ENCODE assay signal across 27 cellular contexts in genomic region chr15:56967336-56967735, GRCh38.
"Had no signal": no experiment of that assay in that cellular context is flagged by ENCODE, and none has a peak within 500 bp of the region (broad histone marks: within the 10 kb centered on the region; RNA-seq: fewer than 3 reads in every experiment).

No MANE protein-coding gene starts in this region.

- H3K36me3 Mint-ChIP-seq: immature natural killer cell; naive thymus-derived CD8-positive, alpha-beta T cell had no signal

- H3K4me3 ChIP-seq: esophagus squamous epithelium, lower lobe of right lung, ovary, right atrium auricular region, smooth muscle cell, suprapubic skin, transverse colon, vagina had no signal

- H3K9me3 ChIP-seq: esophagus squamous epithelium, lower lobe of right lung, ovary, right atrium auricular region, suprapubic skin, transverse colon, vagina had no signal

- DNase-seq: cortex of kidney; effector memory CD8-positive, alpha-beta T cell; erythroblast; esophagus squamous epithelium; foreskin melanocyte; hypothalamus; immature natural killer cell; islet precursor cell; kidney glomerular epithelial cell; left colon; left ventricle myocardium superior; lower lobe of right lung; naive thymus-derived CD8-positive, alpha-beta T cell; occipital lobe; ovary; stimulated activated CD4-positive, alpha-beta T cell treated with anti-CD3 and anti-CD28 coated beads, Interleukin-12 subunit alpha, Interleukin-12 subunit beta, amount 100 ng/mL, for 4 hours; stimulated activated CD4-positive, alpha-beta T cell treated with anti-CD3 and anti-CD28 coated beads, Interleukin-1b, Interleukin-23, amount 100 ng/mL, for 48 hours; stimulated activated CD4-positive, alpha-beta T cell treated with anti-CD3 and anti-CD28 coated beads, Interleukin-4, amount 100 ng/mL, for 1 hour; stimulated activated CD8-positive, alpha-beta memory T cell treated with anti-CD3 and anti-CD28 coated beads, Interleukin-4, amount 100 ng/mL, for 48 hours; stimulated activated naive CD4-positive, alpha-beta T cell; stimulated activated naive CD8-positive, alpha-beta T cell treated with anti-CD3 and anti-CD28 coated beads, Interleukin-15, amount 100 ng/mL, for 72 hours; transverse colon had no signal

- H3K36me3 ChIP-seq: esophagus squamous epithelium, lower lobe of right lung, ovary, right atrium auricular region, suprapubic skin, transverse colon, vagina had no signal

- H3K27ac Mint-ChIP-seq: effector memory CD8-positive, alpha-beta T cell; immature natural killer cell; stimulated activated naive CD8-positive, alpha-beta T cell treated with anti-CD3 and anti-CD28 coated beads, Interleukin-15, amount 100 ng/mL, for 72 hours had no signal

- ATAC-seq: effector memory CD8-positive, alpha-beta T cell; left colon; left ventricle myocardium superior; lower lobe of right lung; naive thymus-derived CD8-positive, alpha-beta T cell; sciatic nerve; stimulated activated naive CD8-positive, alpha-beta T cell treated with anti-CD3 and anti-CD28 coated beads, Interleukin-15, amount 100 ng/mL, for 72 hours had no signal

- H3K9me3 Mint-ChIP-seq: effector memory CD8-positive, alpha-beta T cell; immature natural killer cell; stimulated activated naive CD8-positive, alpha-beta T cell treated with anti-CD3 and anti-CD28 coated beads, Interleukin-15, amount 100 ng/mL, for 72 hours had no signal

- H3K4me3 Mint-ChIP-seq: effector memory CD8-positive, alpha-beta T cell; immature natural killer cell; naive thymus-derived CD8-positive, alpha-beta T cell; stimulated activated naive CD8-positive, alpha-beta T cell treated with anti-CD3 and anti-CD28 coated beads, Interleukin-15, amount 100 ng/mL, for 72 hours had no signal

- H3K27me3 Mint-ChIP-seq: effector memory CD8-positive, alpha-beta T cell; naive thymus-derived CD8-positive, alpha-beta T cell; stimulated activated naive CD8-positive, alpha-beta T cell treated with anti-CD3 and anti-CD28 coated beads, Interleukin-15, amount 100 ng/mL, for 72 hours had no signal

- H3K27me3 ChIP-seq: esophagus squamous epithelium, ovary, right atrium auricular region, suprapubic skin, transverse colon, vagina had no signal

- H3K27ac ChIP-seq: esophagus squamous epithelium, lower lobe of right lung, ovary, right atrium auricular region, transverse colon, vagina had no signal
